9 cellular contexts compared by ENCODE assay signal in the genomic region with DNA sequence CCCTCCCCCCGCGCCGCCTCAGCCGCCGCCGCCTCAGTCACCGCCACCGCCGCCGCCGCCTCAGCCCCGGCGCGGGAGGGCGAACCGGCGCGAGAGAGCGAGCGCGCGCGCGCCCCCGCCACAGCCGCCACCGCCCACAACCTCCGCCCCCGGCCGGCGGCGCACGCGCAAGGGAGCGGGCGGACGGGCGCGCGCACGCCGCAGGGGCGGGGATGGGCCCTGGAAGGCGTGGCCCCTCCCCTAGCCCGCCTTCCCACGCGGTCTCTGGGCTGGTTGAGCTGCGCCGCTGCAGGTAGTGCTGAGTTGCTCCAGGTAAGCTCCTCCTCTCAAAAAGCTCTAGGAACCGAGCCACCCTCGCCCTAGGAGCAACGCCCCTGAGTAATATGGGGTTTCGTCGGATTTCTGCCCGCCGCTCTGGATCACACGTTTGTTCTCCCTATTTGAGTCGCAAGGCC. TPM values are rescaled to one million over a fixed set of nuclear protein-coding genes. Genes with fewer than 3 reads are reported as not detected.
A peak's percentile ranks its signal among the peaks of the same experiment; 100 is the strongest.
DNase-seq lines count a peak whose midpoint lies in the region; ATAC-seq, FAIRE-seq and TF ChIP-seq lines count a peak whose summit lies in the region.
"Had no signal": no experiment of that assay in that cellular context is flagged by ENCODE, and none has a peak within 500 bp of the region (broad histone marks: within the 10 kb centered on the region; RNA-seq: fewer than 3 reads in every experiment).

A gene (minus strand): TSS at position 96 of the 455 bp plus-strand sequence.

- H3K27ac ChIP-seq in liver (ENCODE audit: low read depth in 1 of 2, low read length in 2 of 2), result peak within 1 kb of the TSS; percentile 85 to 94

- H3K27me3 ChIP-seq in BE2C (no peaks in the 10 kb centered on the region), liver (ENCODE audit: control insufficient read depth in 4 of 4, insufficient read depth in 4 of 4, low read length in 3 of 4) (no peaks in the 10 kb centered on the region)

- H3K9me3 ChIP-seq in BE2C (no peaks in the 10 kb centered on the region), liver (ENCODE audit: control insufficient read depth in 4 of 4, low read length in 3 of 4) (no peaks in the 10 kb centered on the region)

- ATAC-seq in HG03442 (IDR thresholded peaks at IDR 0.05; ENCODE audit: unreplicated experiment), result peak; percentile 87

- H3K9ac ChIP-seq in liver (ENCODE audit: low read depth in 1 of 2, low read length in 2 of 2), result peak within 1 kb of the TSS; percentile 82 to 88

- DNase-seq in BE2C (peak; percentile 90), GM19239 (ENCODE audit: insufficient read length, low spot score) (peak; percentile 88), NCI-H526 treated with DMSO at 0.1 percent for 48 hours (lab: John Stamatoyannopoulos, UW) (peak; percentile 88), dermis blood vessel endothelial cell (peak; percentile 88)
- peak; percentile 84 to 87 for DNase-seq in activated CD4-positive, alpha-beta T cell treated with anti-CD3 and anti-CD28 coated beads, Interleukin-2, amount 50 U/mL, for 4 hours
- DNase-seq in stimulated activated CD4-positive, alpha-beta T cell treated with anti-CD3 and anti-CD28 coated beads, Interleukin-4, amount 100 ng/mL, for 1 hour, result peak; percentile 88

- H3K36me3 ChIP-seq in BE2C, result peaks cover 3% of the 10 kb centered on the region
- no peaks in the 10 kb centered on the region for H3K36me3 ChIP-seq in liver (ENCODE audit: control insufficient read depth in 4 of 4, insufficient read depth in 3 of 4, low read depth in 1 of 4, low read length in 3 of 4)

- TF ChIP-seq CTCF in BE2C (IDR thresholded peaks at IDR 0.05; ENCODE audit: low read depth, low read length) (no peak), liver (IDR thresholded peaks at IDR 0.05; ENCODE audit: low read depth, low read length, missing input control) (no peak)

- H3K4me3 ChIP-seq in BE2C (ENCODE audit: low read depth, low read length), result peak within 1 kb of the TSS; percentile 95
- H3K4me3 ChIP-seq in liver (ENCODE audit: low read depth in 1 of 3, low read length in 3 of 3), result peak within 1 kb of the TSS; percentile 77 to 91 (median 88)

- FAIRE-seq in GM19239 (lab: Jason Lieb, UNC), result peak; percentile 95
- FAIRE-seq: colon had no signal

- H3K4me1 ChIP-seq in BE2C, result peaks cover 3% of the 10 kb centered on the region
- peaks cover 4 to 26% (median 9%) of the 10 kb centered on the region in 4 donors for H3K4me1 ChIP-seq in liver (ENCODE audit: control insufficient read depth in 4 of 4, insufficient read depth in 4 of 4, low read length in 3 of 4)

- no peak for TF ChIP-seq RAD21 in liver (IDR thresholded peaks at IDR 0.05)

- under 1% methylated on average over 58 of the region's 58 CpGs for WGBS in liver

TF ChIP-seq in liver, 16 proteins besides CTCF, POLR2A, EP300 and RAD21:
- TF ChIP-seq NR2F2 (IDR thresholded peaks at IDR 0.05) (no peak), SP1 (IDR thresholded peaks at IDR 0.05) (peak; percentile 39), EGR1 (IDR thresholded peaks at IDR 0.05; ENCODE audit: low read depth in 2 of 2) (peak in 1 of 2 donors; percentile 9)
- TF ChIP-seq, protein P1, sequence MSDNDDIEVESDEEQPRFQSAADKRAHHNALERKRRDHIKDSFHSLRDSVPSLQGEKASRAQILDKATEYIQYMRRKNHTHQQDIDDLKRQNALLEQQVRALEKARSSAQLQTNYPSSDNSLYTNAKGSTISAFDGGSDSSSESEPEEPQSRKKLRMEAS (IDR thresholded peaks at IDR 0.05), result peak; percentile 42

RNA-seq across cellular contexts. Expression of the gene that starts here (rescaled TPM):
- polyA plus RNA-seq in BE2C (2012; ENCODE audit: insufficient read depth, insufficient read length, low read depth), result 7.0 TPM
- 18.5 and 21.7 TPM in 2 replicates for total RNA-seq in dermis blood vessel endothelial cell
- 10 to 100 TPM; 10.2 to 11.6 TPM for total RNA-seq in liver
- 10 to 100 TPM; 10.4 to 60.0 TPM for polyA plus RNA-seq in liver

Comparison
In these comparisons a context has a peak if more than half of its experiments do, and no peak if none do; other contexts are left out.
1. Peak in every context shown above with its lines: DNase-seq, ATAC-seq, H3K4me3 ChIP-seq and H3K27ac ChIP-seq.